In genomic region chr12:3101309-3102022, GRCh38 we compare ENCODE assay signal across 16 cellular contexts. TPM values are rescaled to one million over a fixed set of nuclear protein-coding genes. Genes with fewer than 3 reads are reported as not detected.
DNase-seq lines count a peak whose midpoint lies in the region; ATAC-seq and TF ChIP-seq lines count a peak whose summit lies in the region.
"Had no signal": no experiment of that assay in that cellular context is flagged by ENCODE, and none has a peak within 500 bp of the region (broad histone marks: within the 10 kb centered on the region; RNA-seq: fewer than 3 reads in every experiment).

No MANE protein-coding gene starts in this region.

- H4K8ac ChIP-seq in IMR-90 (ENCODE audit: low read depth in 2 of 2, low read length in 2 of 2) = no peak overlapping the region

- H3K36me3 ChIP-seq in IMR-90 (ENCODE audit: control insufficient read depth, insufficient read depth, low read length) (no peaks in the 10 kb centered on the region), lower lobe of right lung (no peaks in the 10 kb centered on the region)

- no peak overlapping the region for H3K56ac ChIP-seq in IMR-90 (ENCODE audit: extremely low read depth, insufficient read depth, low read length)

- H3K4me3 ChIP-seq in AG10803 (ENCODE audit: low read length) = no peak overlapping the region
- H3K4me3 ChIP-seq in IMR-90 (ENCODE audit: insufficient read depth, low read depth, low read length) = no peak overlapping the region
- no peak overlapping the region for H3K4me3 ChIP-seq in lower lobe of right lung
- H3K4me3 ChIP-seq: psoas muscle had no signal

- dilution Hi-C loops in IMR-90 (cut with HindIII; ENCODE audit: low sequenced_read_pairs, unreplicated experiment) = no loop called here

- peaks cover 0 to 53% of the 10 kb centered on the region in 2 experiments; a peak in 2 of 4 replicates for H3K79me1 ChIP-seq in IMR-90 (ENCODE audit: low read depth in 1 of 2, low read length in 2 of 2)

- no peak overlapping the region for H2AFZ ChIP-seq in IMR-90 (replicated peaks; ENCODE audit: low read length, poor library complexity)

- no peak for ATAC-seq in IMR-90 (ENCODE audit: low read depth)
- ATAC-seq in lower lobe of right lung = no peak
- ATAC-seq in HG02970 (IDR thresholded peaks at IDR 0.05; ENCODE audit: low FRiP score, unreplicated experiment) = no peak
- ATAC-seq: activated CD4-positive, alpha-beta T cell treated with anti-CD3 and anti-CD28 coated beads for 36 hours; naive thymus-derived CD8-positive, alpha-beta T cell; psoas muscle; stimulated activated naive CD8-positive, alpha-beta T cell treated with anti-CD3 and anti-CD28 coated beads, Interleukin-15, amount 100 ng/mL, for 72 hours had no signal

- H2BK120ac ChIP-seq in IMR-90 (ENCODE audit: low read depth, low read length) = no peak overlapping the region

- peak overlapping the region; percentile 32; the same call in 1 of the 2 replicates for H3K23ac ChIP-seq in IMR-90 (ENCODE audit: low read depth, low read length)

- H3K4me2 ChIP-seq in IMR-90 (ENCODE audit: low read depth, low read length) = no peak overlapping the region

- in situ Hi-C loops in IMR-90 (cut with MboI; ENCODE audit: low sequenced_read_pairs) = no loop called here

- H3K9ac ChIP-seq in IMR-90 (ENCODE audit: low read depth, low read length) = no peak overlapping the region

- TF ChIP-seq POLR2A in IMR-90 (IDR thresholded peaks at IDR 0.05; ENCODE audit: low read depth, low read length) = no peak

- H4K91ac ChIP-seq in IMR-90 (ENCODE audit: insufficient read depth, low read depth, low read length) = no peak overlapping the region

- TF ChIP-seq CTCF in AG10803 (conservative IDR thresholded peaks at IDR 0.05; ENCODE audit: low read length) = no peak
- no peak for TF ChIP-seq CTCF in IMR-90 (conservative IDR thresholded peaks at IDR 0.05; ENCODE audit: low read depth, low read length)
- TF ChIP-seq CTCF in lower lobe of right lung (IDR thresholded peaks at IDR 0.05) = no peak

- H3K4me1 ChIP-seq in IMR-90 (ENCODE audit: control insufficient read depth, insufficient read depth, low read length) (peaks cover 20% of the 10 kb centered on the region), lower lobe of right lung (peaks cover 79% of the 10 kb centered on the region)

- H2BK20ac ChIP-seq in IMR-90 (ENCODE audit: low read depth, low read length) = no peak overlapping the region

- intact Hi-C loops in IMR-90 (cut with micrococcal nuclease) = no loop called here
- intact Hi-C loops in lower lobe of right lung (cut with DNase I) = no loop called here

- H3K14ac ChIP-seq in IMR-90 (replicated peaks; ENCODE audit: low read depth, low read length) = no peak overlapping the region

- no peak overlapping the region for H3K18ac ChIP-seq in IMR-90 (ENCODE audit: low read depth, low read length)

- no peak for TF ChIP-seq RAD21 in IMR-90 (IDR thresholded peaks at IDR 0.05; ENCODE audit: low read length)

- no peak overlapping the region for H3K4ac ChIP-seq in IMR-90 (ENCODE audit: low read depth, low read length)

- H3K27ac ChIP-seq in IMR-90 (ENCODE audit: insufficient read depth, low read length) (no peak overlapping the region), cingulate gyrus (ENCODE audit: low read depth, low read length) (peak overlapping the region; percentile 29), lower lobe of right lung (peak overlapping the region; percentile 6)
- H3K27ac ChIP-seq: psoas muscle had no signal

- CTCF ChIA-PET in IMR-90 (lab: Yijun Ruan, JAX) = no interaction called here

- H2BK15ac ChIP-seq in IMR-90 (ENCODE audit: low read depth, low read length) = no peak overlapping the region

- no peak overlapping the region for H2AK5ac ChIP-seq in IMR-90 (ENCODE audit: low read depth, low read length)

- no peak overlapping the region for H4K5ac ChIP-seq in IMR-90 (ENCODE audit: low read depth, low read length)

- H4K20me1 ChIP-seq in IMR-90 (ENCODE audit: insufficient read depth, low read length) = peaks cover 23% of the 10 kb centered on the region; the same call in 1 of the 2 replicates

- POLR2A ChIA-PET in IMR-90 (lab: Charles Lee; ENCODE audit: unreplicated experiment) = no interaction called here

- BruUV-seq in IMR-90 (replicated peaks; lab: Mats Ljungman, UMichigan) = no TSS peak

- peak overlapping the region; percentile 37 for H2AK9ac ChIP-seq in IMR-90 (replicated peaks; ENCODE audit: low read depth, low read length, poor library complexity)

- 89% methylated on average over 6 of the region's 10 CpGs; no CpG with 5 or more reads in 1 of the 2 experiments for WGBS in IMR-90 (ENCODE audit: extremely low coverage in 2 of 2, insufficient read length in 1 of 2), 2 experiments

- H3K9me3 ChIP-seq in IMR-90 (ENCODE audit: control insufficient read depth, insufficient read depth, low read length) (no peaks in the 10 kb centered on the region), lower lobe of right lung (no peaks in the 10 kb centered on the region)
- H3K9me3 ChIP-seq: psoas muscle had no signal

- H3K27me3 ChIP-seq in IMR-90 (ENCODE audit: control insufficient read depth, insufficient read depth, low read length) (no peaks in the 10 kb centered on the region), lower lobe of right lung (ENCODE audit: low read depth) (no peaks in the 10 kb centered on the region)

- H2BK5ac ChIP-seq in IMR-90 (ENCODE audit: low read depth, low read length, poor library complexity, severe bottlenecking) = no peak overlapping the region

- DNase-seq in AG10803 (ENCODE audit: low read depth) (peak; percentile 70), IMR-90 (peak; percentile 57), lower lobe of right lung (no peak), T-helper 9 cell (no peak), NCI-H1105 treated with DMSO at 0.1 percent for 48 hours (lab: John Stamatoyannopoulos, UW) (no peak), NCI-H1694 (lab: John Stamatoyannopoulos, UW) (no peak)
- DNase-seq: activated CD4-positive, alpha-beta T cell treated with anti-CD3 and anti-CD28 coated beads for 36 hours; activated naive CD4-positive, alpha-beta T cell treated with Interleukin-2 at 50 U/mL for 16 hours; naive thymus-derived CD8-positive, alpha-beta T cell; NCI-H146; NCI-H345; psoas muscle; stimulated activated CD4-positive, alpha-beta T cell treated with anti-CD3 and anti-CD28 coated beads, Interleukin-15, amount 100 ng/mL, for 24 hours; stimulated activated naive CD8-positive, alpha-beta T cell treated with anti-CD3 and anti-CD28 coated beads, Interleukin-15, amount 100 ng/mL, for 72 hours had no signal

- peaks cover 27% of the 10 kb centered on the region for H3K9me1 ChIP-seq in IMR-90 (ENCODE audit: insufficient read depth, low read length)

TF ChIP-seq in IMR-90, 13 proteins besides CTCF, POLR2A, EP300 and RAD21:
- TF ChIP-seq SMC3 (IDR thresholded peaks at IDR 0.05; ENCODE audit: low read depth, low read length) (no peak), ELK1 (IDR thresholded peaks at IDR 0.05; ENCODE audit: borderline replicate concordance, low read depth, low read length) (no peak), MAZ (IDR thresholded peaks at IDR 0.05; ENCODE audit: borderline replicate concordance, low read depth, low read length) (no peak), CEBPB (IDR thresholded peaks at IDR 0.05; ENCODE audit: low read depth, low read length) (no peak), MXI1 (IDR thresholded peaks at IDR 0.05; ENCODE audit: borderline replicate concordance, low read depth, low read length) (no peak), RFX5 (IDR thresholded peaks at IDR 0.05; ENCODE audit: low read depth, low read length) (no peak), FOS (IDR thresholded peaks at IDR 0.05; ENCODE audit: low read depth, low read length) (no peak), CHD1 (IDR thresholded peaks at IDR 0.05; ENCODE audit: low read depth, low read length) (no peak), RCOR1 (IDR thresholded peaks at IDR 0.05; ENCODE audit: insufficient replicate concordance, low read length) (no peak), NFE2L2 (IDR thresholded peaks at IDR 0.05; ENCODE audit: low read depth, low read length) (no peak), BHLHE40 (IDR thresholded peaks at IDR 0.05; ENCODE audit: low read depth, low read length) (no peak), MAFK (IDR thresholded peaks at IDR 0.05; ENCODE audit: low read depth, low read length) (no peak)
- TF ChIP-seq, protein P1, sequence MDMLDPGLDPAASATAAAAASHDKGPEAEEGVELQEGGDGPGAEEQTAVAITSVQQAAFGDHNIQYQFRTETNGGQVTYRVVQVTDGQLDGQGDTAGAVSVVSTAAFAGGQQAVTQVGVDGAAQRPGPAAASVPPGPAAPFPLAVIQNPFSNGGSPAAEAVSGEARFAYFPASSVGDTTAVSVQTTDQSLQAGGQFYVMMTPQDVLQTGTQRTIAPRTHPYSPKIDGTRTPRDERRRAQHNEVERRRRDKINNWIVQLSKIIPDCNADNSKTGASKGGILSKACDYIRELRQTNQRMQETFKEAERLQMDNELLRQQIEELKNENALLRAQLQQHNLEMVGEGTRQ (IDR thresholded peaks at IDR 0.05; ENCODE audit: low read depth, low read length) = no peak

RNA-seq across cellular contexts. Expression of gene TSPAN9, which starts 24.3 kb away (rescaled TPM):
- 16.1 and 17.7 TPM in 2 replicates for total RNA-seq in IMR-90 (2012; rRNA removed)
- 29.8 and 39.1 TPM in 2 replicates for polyA plus RNA-seq in IMR-90 (2012; rRNA removed)
- polyA plus RNA-seq in IMR-90 (2012; cell fraction: cytosol; rRNA removed) = 14.4 and 30.5 TPM in 2 replicates
- polyA plus RNA-seq in IMR-90 (2012; cell fraction: nucleus; rRNA removed; ENCODE audit: low replicate concordance) = 29.7 and 33.9 TPM in 2 replicates
- total RNA-seq in lower lobe of right lung = 61.1 TPM
- polyA plus RNA-seq: naive thymus-derived CD8-positive, alpha-beta T cell had no signal

Comparison
In these comparisons a context has a peak if more than half of its experiments do, and no peak if none do; other contexts are left out.
1. DNase-seq: peak in AG10803 (single experiment) and IMR-90 (single experiment); none in lower lobe of right lung (single experiment), T-helper 9 cell (single experiment), NCI-H1105 treated with DMSO at 0.1 percent for 48 hours (single experiment) and NCI-H1694 (single experiment).